ENCODE assay signal across 9 cellular contexts in the genomic region with DNA sequence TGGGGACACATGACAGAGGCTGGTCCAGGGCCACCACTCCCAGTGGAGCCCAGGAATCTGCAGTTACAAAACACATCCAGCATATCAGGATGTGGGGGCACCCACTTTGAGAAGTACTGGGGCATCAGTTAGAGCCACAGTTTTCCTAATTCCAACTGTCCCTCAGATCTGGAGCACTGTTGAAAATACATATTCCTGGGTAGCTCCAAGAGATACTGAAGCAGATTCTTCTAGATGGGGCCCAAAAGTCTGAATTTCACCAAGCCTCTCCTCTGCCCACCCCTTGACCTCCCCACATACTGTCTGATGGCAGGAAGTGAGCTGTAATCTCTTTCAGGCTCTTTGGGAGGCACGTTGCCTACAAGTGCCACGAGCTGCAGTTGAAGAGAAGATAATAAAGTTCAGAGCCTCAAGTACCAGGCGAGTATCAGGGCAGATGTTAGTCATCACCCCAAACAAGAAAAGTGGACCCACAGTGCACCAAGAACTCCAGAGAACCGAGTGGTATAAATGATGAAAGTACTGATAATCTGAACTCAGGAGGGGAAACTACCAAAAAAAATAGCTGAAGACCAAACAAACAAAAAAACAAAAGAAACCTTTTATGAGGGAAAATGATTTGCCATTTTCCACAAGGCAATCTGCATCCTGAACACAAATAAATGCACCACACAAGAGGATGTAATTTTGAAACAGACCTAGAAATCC.
DNase-seq lines count a peak whose midpoint lies in the region; ATAC-seq, FAIRE-seq and TF ChIP-seq lines count a peak whose summit lies in the region.
"Had no signal": no experiment of that assay in that cellular context is flagged by ENCODE, and none has a peak within 500 bp of the region (broad histone marks: within the 10 kb centered on the region; RNA-seq: fewer than 3 reads in every experiment).

No MANE protein-coding gene starts in this region.

- no peak overlapping the region for H2BK5ac ChIP-seq in mesendoderm (ENCODE audit: low read length)

- peaks cover 3% of the 10 kb centered on the region; the same call in 1 of the 2 replicates for H3K36me3 Mint-ChIP-seq in HFFc6 (ENCODE audit: low read depth)

- H3K79me2 ChIP-seq in mesendoderm (ENCODE audit: control insufficient read depth, insufficient read depth, low read length) = peaks cover 34% of the 10 kb centered on the region

- H3K9me3 ChIP-seq in SJCRH30 (replicated peaks) = no peaks in the 10 kb centered on the region

- DNase-seq in HFFc6 = no peak
- DNase-seq in NCI-H510A treated with DMSO at 0.1 percent for 48 hours (lab: John Stamatoyannopoulos, UW) = peak; percentile 60
- peak; percentile 60 for DNase-seq in mesendoderm
- no peak for DNase-seq in urothelium cell line (ENCODE audit: low spot score)
- no peak for DNase-seq in NCI-H524 (lab: John Stamatoyannopoulos, UW)
- DNase-seq in SJCRH30 = no peak

- no peak overlapping the region for H3K4me3 ChIP-seq in mesendoderm (ENCODE audit: low read length)
- no peak overlapping the region for H3K4me3 ChIP-seq in SJCRH30

- H3K9me3 Mint-ChIP-seq in HFFc6 = no peaks in the 10 kb centered on the region

- H3K4me1 ChIP-seq in mesendoderm (ENCODE audit: control insufficient read depth, low read depth, low read length) (peaks cover 6% of the 10 kb centered on the region), SJCRH30 (no peaks in the 10 kb centered on the region)

- no peak overlapping the region for H4K8ac ChIP-seq in mesendoderm (ENCODE audit: low read depth, low read length)

- peak overlapping the region; percentile 38 for H3K56ac ChIP-seq in mesendoderm (ENCODE audit: low read length)

- peak overlapping the region; percentile 81 for H3K27ac Mint-ChIP-seq in HFFc6

- WGBS in mesendoderm (ENCODE audit: extremely low coverage, insufficient coverage, low lambda C conversion rate) = no CpG with 5 or more reads among the region's 4 CpGs

- H3K36me3 ChIP-seq in mesendoderm (ENCODE audit: control insufficient read depth, insufficient read depth, low read length) (no peaks in the 10 kb centered on the region), SJCRH30 (no peaks in the 10 kb centered on the region)

- H3K79me1 ChIP-seq in mesendoderm (ENCODE audit: low read length) = peaks cover 20% of the 10 kb centered on the region

- H3K4me1 Mint-ChIP-seq in HFFc6 (ENCODE audit: low read depth) = peaks cover 82% of the 10 kb centered on the region

- no peak overlapping the region for H3K9ac ChIP-seq in mesendoderm (ENCODE audit: low read length)

- H3K18ac ChIP-seq in mesendoderm (ENCODE audit: low read length) = peak overlapping the region; percentile 31

- H2BK15ac ChIP-seq in mesendoderm (replicated peaks; ENCODE audit: low read depth) = no peak overlapping the region

- ATAC-seq in GM18867 (IDR thresholded peaks at IDR 0.05; ENCODE audit: unreplicated experiment) (peak; percentile 40), GM19397 (IDR thresholded peaks at IDR 0.05; ENCODE audit: unreplicated experiment) (no peak)
- ATAC-seq: Panc1 had no signal

- H3K4ac ChIP-seq in mesendoderm (ENCODE audit: low read depth, low read length) = no peak overlapping the region

- TF ChIP-seq CTCF in HFFc6 (IDR thresholded peaks at IDR 0.05) = no peak

- H3K4me2 ChIP-seq in mesendoderm (ENCODE audit: low read length) = no peak overlapping the region

- H3K4me3 Mint-ChIP-seq in HFFc6 = peak overlapping the region; percentile 60

- FAIRE-seq in urothelium cell line (lab: Jason Lieb, UNC) = no peak

- no peak overlapping the region for H2AK5ac ChIP-seq in mesendoderm (ENCODE audit: low read length)

- H3K27me3 Mint-ChIP-seq in HFFc6 (ENCODE audit: insufficient read depth) = no peaks in the 10 kb centered on the region

- H4K5ac ChIP-seq in mesendoderm (ENCODE audit: low read length) = no peak overlapping the region

- no peaks in the 10 kb centered on the region for H3K27me3 ChIP-seq in mesendoderm (ENCODE audit: insufficient read depth, low read length, poor library complexity)
- H3K27me3 ChIP-seq in SJCRH30 = no peaks in the 10 kb centered on the region

- H3K23ac ChIP-seq in mesendoderm (ENCODE audit: low read length) = no peak overlapping the region

- H2BK120ac ChIP-seq in mesendoderm (ENCODE audit: low read depth, low read length) = no peak overlapping the region

- H3K27ac ChIP-seq in mesendoderm (ENCODE audit: low read depth, low read length) (no peak overlapping the region), SJCRH30 (no peak overlapping the region)

Comparison
In these comparisons a context has a peak if more than half of its experiments do, and no peak if none do; other contexts are left out.
1. DNase-seq: peak in NCI-H510A treated with DMSO at 0.1 percent for 48 hours (single experiment) and mesendoderm (single experiment); none in HFFc6 (single experiment), urothelium cell line (single experiment), NCI-H524 (0 of 2) and SJCRH30 (0 of 2).